20 cellular contexts compared by ENCODE assay signal in the genomic region with DNA sequence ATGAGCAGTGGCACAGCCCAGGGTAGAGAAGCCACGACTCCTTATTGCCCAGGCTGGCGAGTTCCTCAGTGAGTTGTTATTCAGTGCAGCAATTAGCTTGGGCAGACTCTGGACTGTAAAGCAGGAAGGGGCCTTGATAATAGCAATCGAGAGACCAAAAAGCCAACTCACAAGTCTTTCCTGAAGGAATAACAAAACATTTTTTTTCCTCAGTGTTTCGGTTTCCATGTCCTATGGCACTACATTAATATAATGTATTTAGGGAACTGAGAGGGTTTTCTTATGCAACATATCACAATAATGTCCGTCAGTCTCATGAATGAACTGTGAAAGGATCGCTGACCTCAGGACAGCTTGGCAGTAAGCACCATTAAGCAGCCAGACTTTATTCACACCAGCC.
A peak's percentile ranks its signal among the peaks of the same experiment; 100 is the strongest.
DNase-seq lines count a peak whose midpoint lies in the region; ATAC-seq and TF ChIP-seq lines count a peak whose summit lies in the region.
"Had no signal": no experiment of that assay in that cellular context is flagged by ENCODE, and none has a peak within 500 bp of the region (broad histone marks: within the 10 kb centered on the region; RNA-seq: fewer than 3 reads in every experiment).

No MANE protein-coding gene starts in this region.

- no peak for TF ChIP-seq CTCF in esophagus muscularis mucosa (IDR thresholded peaks at IDR 0.05)
- no peak for TF ChIP-seq CTCF in transverse colon (IDR thresholded peaks at IDR 0.05)
- no peak for TF ChIP-seq CTCF in osteoblast (IDR thresholded peaks at IDR 0.05; ENCODE audit: extremely low read depth, low read depth, low read length)

- H3K4me1 ChIP-seq in esophagus muscularis mucosa (peaks cover 0 to 90% (median 76%) of the 10 kb centered on the region in 4 donors), muscle layer of duodenum (ENCODE audit: control insufficient read depth in 1 of 2, insufficient read depth in 2 of 2, low read length in 2 of 2) (peaks cover 11 to 13% of the 10 kb centered on the region in 2 donors), transverse colon (peaks cover 13 to 80% (median 36%) of the 10 kb centered on the region in 4 donors), osteoblast (ENCODE audit: insufficient read depth, low read length) (peaks cover 6% of the 10 kb centered on the region)

- H3K27me3 ChIP-seq in esophagus muscularis mucosa: no peaks in the 10 kb centered on the region
- H3K27me3 ChIP-seq in muscle layer of duodenum (ENCODE audit: low read depth, low read length): no peaks in the 10 kb centered on the region
- no peaks in the 10 kb centered on the region for H3K27me3 ChIP-seq in transverse colon
- no peaks in the 10 kb centered on the region for H3K27me3 ChIP-seq in osteoblast (ENCODE audit: insufficient read depth, low read length)
- H3K27me3 ChIP-seq: SJCRH30, vagina had no signal

- ATAC-seq in left ventricle myocardium superior (peak; percentile 26), Right ventricle myocardium superior (ENCODE audit: poor library complexity) (no peak), GM18517 (IDR thresholded peaks at IDR 0.05; ENCODE audit: unreplicated experiment) (no peak), HG02571 (IDR thresholded peaks at IDR 0.05; ENCODE audit: unreplicated experiment) (no peak)
- ATAC-seq: activated CD4-positive, alpha-beta T cell treated with anti-CD3 and anti-CD28 coated beads for 36 hours; GM12878 had no signal

- DNase-seq in left ventricle myocardium superior (no peak), Right ventricle myocardium superior (no peak), esophagus muscularis mucosa (ENCODE audit: extremely low spot score) (no peak), transverse colon (peak; percentile 42), osteoblast (ENCODE audit: insufficient read length, low spot score, missing footprints) (no peak)
- DNase-seq: ACHN; activated CD4-positive, alpha-beta T cell treated with anti-CD3 and anti-CD28 coated beads for 36 hours; activated CD8-positive, alpha-beta memory T cell treated with anti-CD3 and anti-CD28 coated beads, Interleukin-2, amount 50 U/mL, for 48 hours; activated naive CD4-positive, alpha-beta T cell treated with Interleukin-2 at 50 U/mL for 16 hours; CD8-positive, alpha-beta memory T cell; H9; NCI-H187; SJCRH30; stimulated activated naive CD4-positive, alpha-beta T cell; T-helper 9 cell had no signal

- H3K36me3 ChIP-seq in esophagus muscularis mucosa (no peaks in the 10 kb centered on the region), muscle layer of duodenum (ENCODE audit: control insufficient read depth in 1 of 2, insufficient read depth in 2 of 2, low read length in 2 of 2) (no peaks in the 10 kb centered on the region), transverse colon (no peaks in the 10 kb centered on the region), osteoblast (ENCODE audit: insufficient read depth, low read length) (no peaks in the 10 kb centered on the region)
- H3K36me3 ChIP-seq: SJCRH30, vagina had no signal

- H4K20me1 ChIP-seq in osteoblast (ENCODE audit: insufficient read depth, low read length): no peaks in the 10 kb centered on the region

- H3K79me2 ChIP-seq in osteoblast (ENCODE audit: insufficient read depth, low read length): no peaks in the 10 kb centered on the region

- no peak overlapping the region for H3K4me2 ChIP-seq in osteoblast (ENCODE audit: insufficient read depth, low read length)

- H3K4me3 ChIP-seq in esophagus muscularis mucosa (peak overlapping the region in 3 of 4 donors; percentile 16 to 34 (median 29)), muscle layer of duodenum (ENCODE audit: low read depth in 1 of 2, low read length in 2 of 2) (no peak overlapping the region), transverse colon (peak overlapping the region in 1 of 4 donors; percentile 17), osteoblast (ENCODE audit: insufficient read depth, low read length) (no peak overlapping the region)
- H3K4me3 ChIP-seq: GM12878, SJCRH30, vagina had no signal

- H3K27ac ChIP-seq in esophagus muscularis mucosa (replicated peaks in 1 of 4) (peak overlapping the region; percentile 82 to 85 (median 84)), muscle layer of duodenum (ENCODE audit: low read length) (peak overlapping the region; percentile 66), transverse colon (peak overlapping the region; percentile 77 to 81 (median 78)), osteoblast (ENCODE audit: low read depth, low read length) (no peak overlapping the region)
- H3K27ac ChIP-seq: SJCRH30, vagina had no signal

- no peak overlapping the region for H2AFZ ChIP-seq in osteoblast (ENCODE audit: low read length)

- H3K9me3 ChIP-seq in esophagus muscularis mucosa: no peaks in the 10 kb centered on the region
- H3K9me3 ChIP-seq in muscle layer of duodenum (ENCODE audit: control insufficient read depth in 1 of 2, low read length in 2 of 2): no peaks in the 10 kb centered on the region
- no peaks in the 10 kb centered on the region for H3K9me3 ChIP-seq in transverse colon
- H3K9me3 ChIP-seq in osteoblast (ENCODE audit: low read depth, low read length): no peaks in the 10 kb centered on the region
- H3K9me3 ChIP-seq: SJCRH30, vagina had no signal

- WGBS in esophagus muscularis mucosa: 41% methylated on average over 6 of the region's 6 CpGs
- 45 to 50% methylated on average over 5 to 6 of the region's 6 CpGs for WGBS in transverse colon (ENCODE audit: low coverage in 1 of 2), 2 donors

- no peak for TF ChIP-seq EP300 in esophagus muscularis mucosa (IDR thresholded peaks at IDR 0.05)
- TF ChIP-seq EP300 in transverse colon (IDR thresholded peaks at IDR 0.05; ENCODE audit: low read depth): no peak

- TF ChIP-seq POLR2A in esophagus muscularis mucosa (IDR thresholded peaks at IDR 0.05; ENCODE audit: low read depth): no peak
- TF ChIP-seq POLR2A in transverse colon (IDR thresholded peaks at IDR 0.05): no peak

- in situ Hi-C loops in transverse colon (cut with MboI; ENCODE audit: low pct_ligation_motif_present in 1 of 4, low pct_unique_long_range_greater_than_20kb in 1 of 4, low sequenced_read_pairs in 3 of 4): no loop called here

- intact Hi-C loops in left ventricle myocardium superior (cut with micrococcal nuclease) (no loop called here), Right ventricle myocardium superior (cut with DNase I) (no loop called here), esophagus muscularis mucosa (cut with DNase I) (no loop called here), transverse colon (cut with DNase I; ENCODE audit: low total_unique reads) (no loop called here)

Comparison
In these comparisons a context has a peak if more than half of its experiments do, and no peak if none do; other contexts are left out.
1. H3K4me3 ChIP-seq: peak in esophagus muscularis mucosa (3 of 4); none in muscle layer of duodenum (0 of 2) and osteoblast (single experiment).